ENCODE assay signal across 16 cellular contexts in genomic region chr17:82765357-82765756, GRCh38.
"Had no signal": no experiment of that assay in that cellular context is flagged by ENCODE, and none has a peak within 500 bp of the region (broad histone marks: within the 10 kb centered on the region; RNA-seq: fewer than 3 reads in every experiment).

No MANE protein-coding gene starts in this region.

- H3K27me3 ChIP-seq: cardiac muscle cell, colonic mucosa, tibial artery had no signal

- H3K4me3 Mint-ChIP-seq: memory B cell, naive B cell had no signal

- H3K27me3 Mint-ChIP-seq: memory B cell, naive B cell had no signal

- H3K36me3 ChIP-seq: colonic mucosa had no signal

- H3K27ac Mint-ChIP-seq: activated naive CD4-positive, alpha-beta T cell treated with anti-CD3 and anti-CD28 coated beads, Interleukin-2, amount 50 U/mL, for 72 hours; memory B cell had no signal

- H3K4me1 ChIP-seq: colonic mucosa, tibial artery had no signal

- H3K27ac ChIP-seq: cardiac muscle cell, colonic mucosa, tibial artery had no signal

- ATAC-seq: activated naive CD4-positive, alpha-beta T cell treated with anti-CD3 and anti-CD28 coated beads, Interleukin-2, amount 50 U/mL, for 72 hours; left lobe of liver; mucosa of descending colon had no signal

- H3K9me3 ChIP-seq: colonic mucosa, mucosa of descending colon, tibial artery had no signal

- FAIRE-seq: keratinocyte had no signal

- H3K9me3 Mint-ChIP-seq: activated naive CD4-positive, alpha-beta T cell treated with anti-CD3 and anti-CD28 coated beads, Interleukin-2, amount 50 U/mL, for 72 hours; memory B cell had no signal

- H3K4me3 ChIP-seq: cardiac muscle cell, colonic mucosa, mucosa of descending colon, tibial artery had no signal

- DNase-seq: activated CD4-positive, alpha-beta T cell treated with anti-CD3 and anti-CD28 coated beads, Interleukin-2, amount 50 U/mL, for 1 hour; activated CD4-positive, CD25-positive, alpha-beta regulatory T cell treated with anti-CD3 and anti-CD28 coated beads, Interleukin-2, amount 50 U/mL, for 72 hours; activated gamma-delta T cell treated with Interleukin-2 at 50 U/mL for 16 hours; colonic mucosa; foreskin melanocyte; glutamatergic neuron; mucosa of descending colon; naive B cell; stimulated activated naive CD4-positive, alpha-beta T cell; T1000; tibial artery had no signal
